8 cellular contexts compared by ENCODE assay signal in genomic region chr15:79311901-79312553, GRCh38. TPM values are rescaled to one million over a fixed set of nuclear protein-coding genes. Genes with fewer than 3 reads are reported as not detected.
DNase-seq lines count a peak whose midpoint lies in the region; ATAC-seq, FAIRE-seq and TF ChIP-seq lines count a peak whose summit lies in the region.

No MANE protein-coding gene starts in this region.

- H3K27ac Mint-ChIP-seq in activated T-cell treated with anti-CD3 and anti-CD28 coated beads, Interleukin-2, amount 50 U/mL, for 24 hours, result peak overlapping the region; percentile 83
- peak overlapping the region; percentile 84 for H3K27ac Mint-ChIP-seq in activated CD8-positive, alpha-beta T cell treated with anti-CD3 and anti-CD28 coated beads, Interleukin-2, amount 10 ng/mL, durations not matched to agents 7 days and 5 days
- H3K27ac Mint-ChIP-seq in immature natural killer cell, result peak overlapping the region in 3 of 6 donors; percentile 6 to 68 (median 47)

- H3K27ac ChIP-seq in thyroid gland, result no peak overlapping the region

- DNase-seq in activated T-cell treated with anti-CD3 and anti-CD28 coated beads, Interleukin-2, amount 50 U/mL, for 24 hours, result no peak
- no peak for DNase-seq in activated T-cell treated with anti-CD3 and anti-CD28 coated beads, Interleukin-2, amount 50 U/mL, for 1 hour
- no peak for DNase-seq in activated CD8-positive, alpha-beta T cell treated with anti-CD3 and anti-CD28 coated beads, Interleukin-2, amount 10 ng/mL, durations not matched to agents 7 days and 5 days
- DNase-seq in immature natural killer cell (no peak), thyroid gland (peak in 1 of 2 donors; percentile 13), NCI-H1092 treated with DMSO at 0.1 percent for 48 hours (lab: John Stamatoyannopoulos, UW) (no peak), D721Med (ENCODE audit: insufficient read length, low spot score) (no peak)

- peaks cover 45 to 51% of the 10 kb centered on the region in 2 donors for H3K4me1 ChIP-seq in thyroid gland

- H3K9me3 Mint-ChIP-seq in activated T-cell treated with anti-CD3 and anti-CD28 coated beads, Interleukin-2, amount 50 U/mL, for 24 hours, result no peaks in the 10 kb centered on the region
- H3K9me3 Mint-ChIP-seq in activated CD8-positive, alpha-beta T cell treated with anti-CD3 and anti-CD28 coated beads, Interleukin-2, amount 10 ng/mL, durations not matched to agents 7 days and 5 days (ENCODE audit: insufficient read depth), result no peaks in the 10 kb centered on the region
- no peaks in the 10 kb centered on the region for H3K9me3 Mint-ChIP-seq in immature natural killer cell

- TF ChIP-seq POLR2A in thyroid gland (IDR thresholded peaks at IDR 0.05), result no peak

- no peak for ATAC-seq in activated CD8-positive, alpha-beta T cell treated with anti-CD3 and anti-CD28 coated beads, Interleukin-2, amount 10 ng/mL, durations not matched to agents 7 days and 5 days
- no peak for ATAC-seq in GM21825 (IDR thresholded peaks at IDR 0.05; ENCODE audit: unreplicated experiment)

- CTCF ChIA-PET in activated CD8-positive, alpha-beta T cell treated with anti-CD3 and anti-CD28 coated beads, Interleukin-2, amount 10 ng/mL, durations not matched to agents 7 days and 5 days (lab: Charles Lee), result interaction anchor here (0.7 to 2.7 kb wide), 3 partner anchors 16 to 284 kb away, joined by 3 to 9 read pairs (median 9); no protein-coding TSS in a partner anchor

- 61 to 64% methylated on average over 8 of the region's 8 CpGs for WGBS in thyroid gland, 2 donors

- peaks cover 63% of the 10 kb centered on the region for H3K4me1 Mint-ChIP-seq in activated T-cell treated with anti-CD3 and anti-CD28 coated beads, Interleukin-2, amount 50 U/mL, for 24 hours (ENCODE audit: low read depth)
- H3K4me1 Mint-ChIP-seq in activated CD8-positive, alpha-beta T cell treated with anti-CD3 and anti-CD28 coated beads, Interleukin-2, amount 10 ng/mL, durations not matched to agents 7 days and 5 days (ENCODE audit: low read depth), result peaks cover 29% of the 10 kb centered on the region
- H3K4me1 Mint-ChIP-seq in immature natural killer cell, result peaks cover 36 to 58% of the 10 kb centered on the region in 2 donors

- POLR2A ChIA-PET in activated CD8-positive, alpha-beta T cell treated with anti-CD3 and anti-CD28 coated beads, Interleukin-2, amount 10 ng/mL, durations not matched to agents 7 days and 5 days (lab: Charles Lee), result no interaction called here

- H3K9me3 ChIP-seq in thyroid gland, result no peaks in the 10 kb centered on the region

- H3K27me3 Mint-ChIP-seq in activated T-cell treated with anti-CD3 and anti-CD28 coated beads, Interleukin-2, amount 50 U/mL, for 24 hours, result peaks cover 29% of the 10 kb centered on the region
- H3K27me3 Mint-ChIP-seq in activated CD8-positive, alpha-beta T cell treated with anti-CD3 and anti-CD28 coated beads, Interleukin-2, amount 10 ng/mL, durations not matched to agents 7 days and 5 days (ENCODE audit: low read depth), result peaks cover 26% of the 10 kb centered on the region
- H3K27me3 Mint-ChIP-seq in immature natural killer cell (ENCODE audit: low read depth in 3 of 3), result peaks cover 3 to 7% (median 4%) of the 10 kb centered on the region in 3 donors

- H3K36me3 ChIP-seq in thyroid gland, result peaks cover 0 to 6% of the 10 kb centered on the region in 2 donors

- intact Hi-C loops in thyroid gland (cut with DNase I), result no loop called here

- no peaks in the 10 kb centered on the region for H3K27me3 ChIP-seq in thyroid gland

- no peak for TF ChIP-seq CTCF in thyroid gland (IDR thresholded peaks at IDR 0.05)
- TF ChIP-seq CTCF in D721Med (IDR thresholded peaks at IDR 0.05; ENCODE audit: insufficient read depth, missing control alignments), result no peak

- peak overlapping the region; percentile 88 for H3K4me3 Mint-ChIP-seq in activated T-cell treated with anti-CD3 and anti-CD28 coated beads, Interleukin-2, amount 50 U/mL, for 24 hours
- peak overlapping the region; percentile 90 for H3K4me3 Mint-ChIP-seq in activated CD8-positive, alpha-beta T cell treated with anti-CD3 and anti-CD28 coated beads, Interleukin-2, amount 10 ng/mL, durations not matched to agents 7 days and 5 days
- peak overlapping the region; percentile 81 to 89 (median 83) for H3K4me3 Mint-ChIP-seq in immature natural killer cell

- FAIRE-seq in D721Med (lab: Jason Lieb, UNC), result no peak

- peaks cover 54% of the 10 kb centered on the region for H3K36me3 Mint-ChIP-seq in activated T-cell treated with anti-CD3 and anti-CD28 coated beads, Interleukin-2, amount 50 U/mL, for 24 hours (ENCODE audit: low read depth)
- H3K36me3 Mint-ChIP-seq in activated CD8-positive, alpha-beta T cell treated with anti-CD3 and anti-CD28 coated beads, Interleukin-2, amount 10 ng/mL, durations not matched to agents 7 days and 5 days (ENCODE audit: low read depth), result peaks cover 44% of the 10 kb centered on the region
- peaks cover 18 to 34% (median 24%) of the 10 kb centered on the region in 3 donors for H3K36me3 Mint-ChIP-seq in immature natural killer cell

- peak overlapping the region; percentile 34 to 76 (median 76) for H3K4me3 ChIP-seq in thyroid gland (replicated peaks in 1 of 3)

RNA-seq across cellular contexts. Expression of gene TMED3, which starts 1.1 kb away (rescaled TPM):
- total RNA-seq in activated CD8-positive, alpha-beta T cell treated with anti-CD3 and anti-CD28 coated beads, Interleukin-2, amount 10 ng/mL, durations not matched to agents 7 days and 5 days, result 10 to 100 TPM; 37.2 to 38.9 TPM
- polyA plus RNA-seq in immature natural killer cell, result 10 to 100 TPM; 53.6 to 82.4 (median 77.2) TPM
- 100 to 1,000 TPM; 156 to 235 (median 190) TPM for total RNA-seq in thyroid gland

RNA-seq across cellular contexts. Expression of gene ANKRD34C, which starts 29.5 kb away (rescaled TPM):
- not detected for total RNA-seq in activated CD8-positive, alpha-beta T cell treated with anti-CD3 and anti-CD28 coated beads, Interleukin-2, amount 10 ng/mL, durations not matched to agents 7 days and 5 days
- polyA plus RNA-seq in immature natural killer cell, result not detected
- total RNA-seq in thyroid gland, result under 1 TPM in 1 of 4 donors, not detected in 3; 0.13 TPM
